14 cellular contexts compared by ENCODE assay signal in genomic region chr10:122497241-122497640, GRCh38. TPM values are rescaled to one million over a fixed set of nuclear protein-coding genes. Genes with fewer than 3 reads are reported as not detected.
DNase-seq lines count a peak whose midpoint lies in the region; TF ChIP-seq lines count a peak whose summit lies in the region.
"Had no signal": no experiment of that assay in that cellular context is flagged by ENCODE, and none has a peak within 500 bp of the region (broad histone marks: within the 10 kb centered on the region; RNA-seq: fewer than 3 reads in every experiment).

No MANE protein-coding gene starts in this region.

- peaks cover 5 to 88% (median 61%) of the 10 kb centered on the region in 4 donors for H3K4me1 ChIP-seq in tibial artery
- H3K4me1 ChIP-seq in Karpas-422 (ENCODE audit: low read length) = no peaks in the 10 kb centered on the region
- H3K4me1 ChIP-seq: BE2C had no signal

- intact Hi-C loops in posterior vena cava (cut with DNase I) = no loop called here
- intact Hi-C loops in tibial artery (cut with DNase I; ENCODE audit: low total_unique reads) = no loop called here
- intact Hi-C loops in activated CD4-positive, alpha-beta T cell treated with anti-CD3 and anti-CD28 coated beads, Interleukin-2, amount 10 ng/mL, durations not matched to agents 24 days and 14 days (cut with micrococcal nuclease) = no loop called here

- H3K4me1 Mint-ChIP-seq in chondrocyte (ENCODE audit: low read depth) = peaks cover 89% of the 10 kb centered on the region
- peaks cover 2% of the 10 kb centered on the region for H3K4me1 Mint-ChIP-seq in activated CD4-positive, alpha-beta T cell treated with anti-CD3 and anti-CD28 coated beads, Interleukin-2, amount 10 ng/mL, durations not matched to agents 24 days and 14 days

- H3K27me3 ChIP-seq in tibial artery = no peaks in the 10 kb centered on the region
- H3K27me3 ChIP-seq in Karpas-422 (ENCODE audit: low read length) = no peaks in the 10 kb centered on the region
- H3K27me3 ChIP-seq: BE2C had no signal

- H3K27ac Mint-ChIP-seq in chondrocyte (ENCODE audit: unreplicated experiment) = peak overlapping the region; percentile 51
- no peak overlapping the region for H3K27ac Mint-ChIP-seq in activated CD4-positive, alpha-beta T cell treated with anti-CD3 and anti-CD28 coated beads, Interleukin-2, amount 10 ng/mL, durations not matched to agents 24 days and 14 days
- H3K27ac Mint-ChIP-seq: CD4-positive, alpha-beta memory T cell had no signal

- no peaks in the 10 kb centered on the region for H3K9me2 ChIP-seq in Karpas-422 (replicated peaks; ENCODE audit: insufficient read depth, low read length)

- POLR2A ChIA-PET in RWPE1 (lab: Yijun Ruan, JAX; ENCODE audit: low non-redundant PET) = no interaction called here

- no peaks in the 10 kb centered on the region for H3K9me3 Mint-ChIP-seq in chondrocyte (ENCODE audit: low read depth)
- no peaks in the 10 kb centered on the region for H3K9me3 Mint-ChIP-seq in activated CD4-positive, alpha-beta T cell treated with anti-CD3 and anti-CD28 coated beads, Interleukin-2, amount 10 ng/mL, durations not matched to agents 24 days and 14 days
- H3K9me3 Mint-ChIP-seq: CD4-positive, alpha-beta memory T cell had no signal

- no peak overlapping the region for H3K9ac ChIP-seq in Karpas-422 (ENCODE audit: low read length)

- peaks cover 24% of the 10 kb centered on the region for H3K36me3 Mint-ChIP-seq in chondrocyte (ENCODE audit: low read depth)
- H3K36me3 Mint-ChIP-seq in activated CD4-positive, alpha-beta T cell treated with anti-CD3 and anti-CD28 coated beads, Interleukin-2, amount 10 ng/mL, durations not matched to agents 24 days and 14 days (ENCODE audit: low read depth) = no peaks in the 10 kb centered on the region

- no peaks in the 10 kb centered on the region for H3K79me2 ChIP-seq in Karpas-422 (ENCODE audit: low read length)

- CTCF ChIA-PET in RWPE1 (lab: Yijun Ruan, JAX) = no interaction called here

- no peak overlapping the region for H2AFZ ChIP-seq in Karpas-422 (ENCODE audit: low read length)

- H3K9me3 ChIP-seq in tibial artery (no peaks in the 10 kb centered on the region), Karpas-422 (ENCODE audit: low read length) (no peaks in the 10 kb centered on the region)
- H3K9me3 ChIP-seq: BE2C had no signal

- H3K36me3 ChIP-seq in tibial artery = no peaks in the 10 kb centered on the region
- H3K36me3 ChIP-seq in Karpas-422 (ENCODE audit: insufficient read depth, low read length) = no peaks in the 10 kb centered on the region
- H3K36me3 ChIP-seq: BE2C had no signal

- H3K27ac ChIP-seq in RWPE1 (peak overlapping the region; percentile 36; the same call in 1 of the 2 replicates), tibial artery (peak overlapping the region; percentile 65 to 91), Karpas-422 (ENCODE audit: low read length) (no peak overlapping the region)
- H3K27ac ChIP-seq: C4-2B had no signal

- H3K4me3 Mint-ChIP-seq in chondrocyte (ENCODE audit: unreplicated experiment) = no peak overlapping the region
- no peak overlapping the region for H3K4me3 Mint-ChIP-seq in activated CD4-positive, alpha-beta T cell treated with anti-CD3 and anti-CD28 coated beads, Interleukin-2, amount 10 ng/mL, durations not matched to agents 24 days and 14 days

- H3K4me3 ChIP-seq in tibial artery (no peak overlapping the region), Karpas-422 (ENCODE audit: low read length) (no peak overlapping the region)

- DNase-seq in RWPE1 (ENCODE audit: low spot score) = no peak
- DNase-seq in chondrocyte (ENCODE audit: low spot score) = no peak
- peak; percentile 9 for DNase-seq in posterior vena cava (ENCODE audit: low spot score)
- DNase-seq in tibial artery = no peak
- DNase-seq in activated CD4-positive, alpha-beta T cell treated with anti-CD3 and anti-CD28 coated beads, Interleukin-2, amount 10 ng/mL, durations not matched to agents 24 days and 14 days = no peak
- no peak for DNase-seq in Karpas-422
- no peak for DNase-seq in activated CD8-positive, alpha-beta memory T cell treated with anti-CD3 and anti-CD28 coated beads, Interleukin-2, amount 50 U/mL, for 4 hours
- DNase-seq: BE2C; CD4-positive, alpha-beta memory T cell; COR-L47; DMS153; DMS79 treated with DMSO at 0.1 percent for 48 hours; EL had no signal

- H3K27me3 Mint-ChIP-seq in chondrocyte (ENCODE audit: low read depth) = no peaks in the 10 kb centered on the region
- H3K27me3 Mint-ChIP-seq in activated CD4-positive, alpha-beta T cell treated with anti-CD3 and anti-CD28 coated beads, Interleukin-2, amount 10 ng/mL, durations not matched to agents 24 days and 14 days = peaks cover 19% of the 10 kb centered on the region
- H3K27me3 Mint-ChIP-seq: CD4-positive, alpha-beta memory T cell had no signal

- no peak overlapping the region for H3K4me2 ChIP-seq in Karpas-422 (ENCODE audit: low read depth, low read length, poor library complexity, severe bottlenecking)

- H4K20me1 ChIP-seq in Karpas-422 (ENCODE audit: insufficient read depth, low read depth, low read length) = no peaks in the 10 kb centered on the region

- TF ChIP-seq CTCF in RWPE1 (conservative IDR thresholded peaks at IDR 0.05; ENCODE audit: low read depth) (no peak), chondrocyte (IDR thresholded peaks at IDR 0.05) (no peak), tibial artery (IDR thresholded peaks at IDR 0.05) (no peak)

RNA-seq across cellular contexts. Expression of gene HTRA1, which starts 35.9 kb away (rescaled TPM):
- total RNA-seq in chondrocyte (1,260 to 1,504 TPM (median 1,485 TPM) in 3 replicates), posterior vena cava (100 to 1,000 TPM; 152 to 276 TPM)
- total RNA-seq in activated CD4-positive, alpha-beta T cell treated with anti-CD3 and anti-CD28 coated beads, Interleukin-2, amount 10 ng/mL, durations not matched to agents 24 days and 14 days = not detected in 2 replicates
- total RNA-seq in Karpas-422 (2014; rRNA removed; shearing (Covaris generic); ENCODE audit: low replicate concordance) = not detected in 2 replicates

RNA-seq across cellular contexts. Expression of gene ARMS2, which starts 42.8 kb away (rescaled TPM):
- total RNA-seq in chondrocyte (0.62 to 1.1 TPM in 2 of 3 replicates, not detected in the other), posterior vena cava (not detected)
- not detected in 2 replicates for total RNA-seq in activated CD4-positive, alpha-beta T cell treated with anti-CD3 and anti-CD28 coated beads, Interleukin-2, amount 10 ng/mL, durations not matched to agents 24 days and 14 days
- not detected in 2 replicates for total RNA-seq in Karpas-422 (2014; rRNA removed; shearing (Covaris generic); ENCODE audit: low replicate concordance)
- total RNA-seq: CD4-positive, alpha-beta memory T cell had no signal

Comparison
In these comparisons a context has a peak if more than half of its experiments do, and no peak if none do; other contexts are left out.
1. RNA of gene HTRA1, which starts 35.9 kb away (total RNA-seq): 1,260 to 1,504 TPM in chondrocyte and 152 to 276 TPM in posterior vena cava; not detected in activated CD4-positive, alpha-beta T cell treated with anti-CD3 and anti-CD28 coated beads, Interleukin-2, amount 10 ng/mL, durations not matched to agents 24 days and 14 days and not detected in Karpas-422; every median in the first group is over 100 times any median in the second.